ENCODE assay signal across 1 cellular context in the genomic region with DNA sequence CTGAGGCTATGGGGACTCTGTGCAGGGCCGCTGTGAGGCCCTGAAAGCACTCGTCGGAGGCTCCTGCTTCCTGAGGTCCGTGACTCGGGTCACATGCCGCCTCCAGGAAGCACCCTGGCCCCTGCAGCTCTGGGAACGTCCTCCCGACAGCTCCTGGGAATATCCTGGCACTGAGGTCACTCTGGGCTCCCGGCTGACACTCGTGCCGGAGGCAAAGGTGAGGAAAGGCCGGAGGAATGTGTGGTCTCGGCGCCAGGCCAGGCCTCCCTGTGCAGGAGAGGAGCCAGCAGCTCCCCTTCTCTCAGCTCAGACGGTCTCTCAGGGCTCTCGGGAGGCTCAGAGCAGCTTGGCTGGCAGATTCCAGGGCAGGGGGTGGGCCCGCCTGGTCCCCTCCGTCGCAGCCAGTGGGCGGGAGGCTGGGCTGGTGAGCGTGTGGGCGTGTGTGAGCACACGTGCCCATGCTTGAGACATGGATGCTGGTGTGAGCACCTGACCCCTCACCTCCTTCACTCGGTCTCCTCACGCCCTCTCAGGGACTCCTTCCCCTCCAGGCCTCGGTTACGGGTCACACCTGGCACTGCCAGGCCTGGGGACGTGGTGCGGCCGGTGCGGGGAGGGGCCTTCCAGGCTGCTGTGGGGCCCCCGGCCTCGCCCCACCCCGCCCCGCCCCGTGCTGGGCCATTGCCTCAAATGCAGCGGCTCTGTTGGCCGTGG.
TF ChIP-seq lines count a peak whose summit lies in the region.

No MANE protein-coding gene starts in this region.

TF ChIP-seq in endothelial cell of umbilical vein, 7 proteins besides CTCF, POLR2A, EP300 and RAD21:
- TF ChIP-seq, protein P1, sequence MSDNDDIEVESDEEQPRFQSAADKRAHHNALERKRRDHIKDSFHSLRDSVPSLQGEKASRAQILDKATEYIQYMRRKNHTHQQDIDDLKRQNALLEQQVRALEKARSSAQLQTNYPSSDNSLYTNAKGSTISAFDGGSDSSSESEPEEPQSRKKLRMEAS (IDR thresholded peaks at IDR 0.05; ENCODE audit: insufficient read depth, insufficient read length), result no peak
- TF ChIP-seq EZH2 (IDR thresholded peaks at IDR 0.05; ENCODE audit: borderline replicate concordance, low read depth, low read length, severe bottlenecking) (no peak), FOS (IDR thresholded peaks at IDR 0.05; ENCODE audit: borderline replicate concordance, insufficient read depth, low read length) (no peak), POLR2AphosphoS5 (IDR thresholded peaks at IDR 0.05; ENCODE audit: insufficient read depth, low read depth, low read length) (no peak), MYC (IDR thresholded peaks at IDR 0.05; ENCODE audit: low read depth, low read length) (no peak), GATA2 (IDR thresholded peaks at IDR 0.05; ENCODE audit: insufficient read depth, insufficient read length, low read depth, low read length) (no peak), JUN (IDR thresholded peaks at IDR 0.05; ENCODE audit: borderline replicate concordance, insufficient read depth, insufficient read length, low read depth) (no peak)
TF ChIP-seq in endothelial cell of umbilical vein: peak in this region for 0.
